In genomic region chr1:208264469-208265126, GRCh38 we compare ENCODE assay signal across 25 cellular contexts. TPM values are rescaled to one million over a fixed set of nuclear protein-coding genes. Genes with fewer than 3 reads are reported as not detected.
A peak's percentile ranks its signal among the peaks of the same experiment; 100 is the strongest.
DNase-seq lines count a peak whose midpoint lies in the region; ATAC-seq and TF ChIP-seq lines count a peak whose summit lies in the region.
"Had no signal": no experiment of that assay in that cellular context is flagged by ENCODE, and none has a peak within 500 bp of the region (broad histone marks: within the 10 kb centered on the region; RNA-seq: fewer than 3 reads in every experiment).

No MANE protein-coding gene starts in this region.

- intact Hi-C loops in body of pancreas (cut with DNase I) (no loop called here), left cardiac atrium (cut with DNase I) (no loop called here)

- no peak for TF ChIP-seq POLR2A in body of pancreas (IDR thresholded peaks at IDR 0.05)

- peak; percentile 86 for ATAC-seq in body of pancreas
- peak; percentile 82 to 85 for ATAC-seq in left cardiac atrium
- no peak for ATAC-seq in GM21529 (IDR thresholded peaks at IDR 0.05; ENCODE audit: unreplicated experiment)

- H3K27ac ChIP-seq in Karpas-422 (ENCODE audit: low read length): no peak overlapping the region
- H3K27ac ChIP-seq in body of pancreas: no peak overlapping the region
- H3K27ac ChIP-seq: C4-2B, neutrophil, SJSA1, upper lobe of left lung had no signal

- H3K9me3 ChIP-seq in Karpas-422 (ENCODE audit: low read length) (no peaks in the 10 kb centered on the region), body of pancreas (no peaks in the 10 kb centered on the region)
- H3K9me3 ChIP-seq: HAP-1, neutrophil, SJSA1, upper lobe of left lung had no signal

- H3K79me2 ChIP-seq in Karpas-422 (ENCODE audit: low read length): no peaks in the 10 kb centered on the region

- H2AFZ ChIP-seq in Karpas-422 (ENCODE audit: low read length): no peak overlapping the region

- TF ChIP-seq CTCF in body of pancreas (IDR thresholded peaks at IDR 0.05): no peak

- H3K9ac ChIP-seq in Karpas-422 (ENCODE audit: low read length): no peak overlapping the region

- no peaks in the 10 kb centered on the region for H3K4me1 ChIP-seq in Karpas-422 (ENCODE audit: low read length)
- H3K4me1 ChIP-seq in body of pancreas: peaks cover 17% of the 10 kb centered on the region
- H3K4me1 ChIP-seq: HAP-1, SJSA1, upper lobe of left lung had no signal

- H3K4me3 ChIP-seq in Karpas-422 (ENCODE audit: low read length) (no peak overlapping the region), body of pancreas (no peak overlapping the region)
- H3K4me3 ChIP-seq: dorsolateral prefrontal cortex, HAP-1, SJSA1, smooth muscle cell, upper lobe of left lung had no signal

- H3K27me3 ChIP-seq in Karpas-422 (ENCODE audit: low read length): 0 out of 2 replicates have a peak, but pooled peaks cover 3% of the 10 kb centered on the region
- peaks cover 0 to 14% of the 10 kb centered on the region in 2 donors for H3K27me3 ChIP-seq in body of pancreas
- H3K27me3 ChIP-seq: SJSA1, upper lobe of left lung had no signal

- WGBS in body of pancreas, 2 donors: 14 to 31% methylated on average over 2 of the region's 2 CpGs

- no peaks in the 10 kb centered on the region for H3K9me2 ChIP-seq in Karpas-422 (replicated peaks; ENCODE audit: insufficient read depth, low read length)

- no peak overlapping the region for H3K4me2 ChIP-seq in Karpas-422 (ENCODE audit: low read depth, low read length, poor library complexity, severe bottlenecking)
- H3K4me2 ChIP-seq: smooth muscle cell had no signal

- 0 out of 2 replicates have a peak, but pooled peaks cover 2% of the 10 kb centered on the region for H4K20me1 ChIP-seq in Karpas-422 (ENCODE audit: insufficient read depth, low read depth, low read length)

- H3K36me3 ChIP-seq in Karpas-422 (ENCODE audit: insufficient read depth, low read length) (no peaks in the 10 kb centered on the region), body of pancreas (replicated peaks in 1 of 2; ENCODE audit: insufficient read depth in 1 of 2, low read depth in 2 of 2) (no peaks in the 10 kb centered on the region)
- H3K36me3 ChIP-seq: HAP-1, neutrophil, SJSA1, upper lobe of left lung had no signal

- DNase-seq in Karpas-422 (peak; percentile 32), body of pancreas (no peak), left cardiac atrium (peak; percentile 23), stromal cell of bone marrow (ENCODE audit: low read depth) (peak; percentile 88), hypothalamus (lab: John Stamatoyannopoulos, UW) (no peak), COR-L47 (lab: John Stamatoyannopoulos, UW) (no peak)
- DNase-seq: activated CD4-positive, alpha-beta T cell treated with anti-CD3 and anti-CD28 coated beads, Interleukin-2, amount 50 U/mL, for 4 hours; activated naive CD4-positive, alpha-beta T cell treated with anti-CD3 and anti-CD28 coated beads, Interleukin-2, amount 50 U/mL, for 16 hours; amygdala; caudate nucleus; DMS79 treated with DMSO at 0.1 percent for 48 hours; dorsolateral prefrontal cortex; head of caudate nucleus; NCI-H2029 treated with DMSO at 0.1 percent for 48 hours; NCI-H226; NCI-H774; stimulated activated CD4-positive, alpha-beta T cell treated with anti-CD3 and anti-CD28 coated beads, Interleukin-1b, Interleukin-23, amount 100 ng/mL, for 48 hours; stimulated activated CD8-positive, alpha-beta memory T cell treated with anti-CD3 and anti-CD28 coated beads, Interleukin-4, amount 100 ng/mL, for 48 hours; upper lobe of left lung had no signal

RNA-seq across cellular contexts. Expression of gene PLXNA2, which starts 20.4 kb away (rescaled TPM):
- not detected in 2 replicates for total RNA-seq in Karpas-422 (2014; rRNA removed; shearing (Covaris generic); ENCODE audit: low replicate concordance)
- 10 to 100 TPM; 44.5 to 51.6 TPM for total RNA-seq in body of pancreas
- 10 to 100 TPM; 13.3 to 43.4 TPM for total RNA-seq in left cardiac atrium

Comparison
In these comparisons a context has a peak if more than half of its experiments do, and no peak if none do; other contexts are left out.
1. DNase-seq: peak in Karpas-422 (single experiment), left cardiac atrium (single experiment) and stromal cell of bone marrow (single experiment); none in body of pancreas (0 of 4), hypothalamus (0 of 51) and COR-L47 (single experiment).
2. RNA of gene PLXNA2, which starts 20.4 kb away (total RNA-seq): 44.5 to 51.6 TPM in body of pancreas and 13.3 to 43.4 TPM in left cardiac atrium; not detected in Karpas-422; every median in the first group is over 10 times any median in the second.